Comparison of ENCODE assay signal across 1 cellular context in the genomic region with DNA sequence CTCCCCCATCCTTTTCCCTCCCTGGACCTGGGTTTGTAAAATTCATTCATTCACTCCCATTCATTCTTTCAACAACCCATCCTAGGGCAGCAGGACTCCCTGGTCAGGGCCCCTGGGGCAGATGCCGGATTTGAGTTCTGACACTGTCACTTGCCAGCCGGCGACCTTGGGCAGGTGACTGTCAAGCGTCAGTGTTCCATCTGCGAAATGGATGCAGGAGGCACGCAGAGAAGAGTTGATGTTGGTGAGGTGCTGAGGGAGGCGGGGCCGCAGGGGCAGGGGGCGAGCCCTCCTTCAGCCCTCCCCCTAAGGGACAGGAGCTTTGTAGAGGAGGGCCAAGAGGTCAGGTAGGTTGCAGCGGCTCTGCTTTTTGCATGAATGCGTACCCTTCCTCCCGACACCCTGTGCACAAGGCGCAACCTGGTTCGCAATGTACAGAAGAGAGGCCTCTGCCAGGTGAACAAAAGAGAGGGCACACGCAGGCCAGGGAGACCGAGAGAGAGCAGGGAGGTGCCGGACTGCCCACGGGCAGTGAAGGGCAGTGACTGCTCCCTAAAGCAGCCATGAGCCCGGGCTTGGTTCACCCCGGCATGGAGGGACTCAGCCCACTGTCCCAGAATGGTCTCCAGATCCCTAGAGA.
TF ChIP-seq lines count a peak whose summit lies in the region.

No MANE protein-coding gene starts in this region.

TF ChIP-seq in WTC11, 78 proteins besides CTCF, POLR2A, EP300 and RAD21 (continued from another document):
- no peak for TF ChIP-seq TEAD1 (CRISPR knock-in tag; IDR thresholded peaks at IDR 0.05)
- no peak for TF ChIP-seq RELA (CRISPR knock-in tag; IDR thresholded peaks at IDR 0.05; ENCODE audit: borderline replicate concordance)
- no peak for TF ChIP-seq ZNF425 (CRISPR knock-in tag; conservative IDR thresholded peaks at IDR 0.05)
